In genomic region chr15:40328711-40329240, GRCh38 we compare ENCODE assay signal across 19 cellular contexts. TPM values are rescaled to one million over a fixed set of nuclear protein-coding genes. Genes with fewer than 3 reads are reported as not detected.
A peak's percentile ranks its signal among the peaks of the same experiment; 100 is the strongest.
DNase-seq lines count a peak whose midpoint lies in the region; ATAC-seq and TF ChIP-seq lines count a peak whose summit lies in the region.
"Had no signal": no experiment of that assay in that cellular context is flagged by ENCODE, and none has a peak within 500 bp of the region (broad histone marks: within the 10 kb centered on the region; RNA-seq: fewer than 3 reads in every experiment).

No MANE protein-coding gene starts in this region.

- in situ Hi-C loops in transverse colon (cut with MboI; ENCODE audit: low pct_ligation_motif_present in 1 of 4, low pct_unique_long_range_greater_than_20kb in 1 of 4, low sequenced_read_pairs in 3 of 4) = no loop called here

- H3K4me3 ChIP-seq in cardiac muscle cell (peak overlapping the region; percentile 92), heart right ventricle (no peak overlapping the region), ascending aorta (peak overlapping the region in 1 of 2 donors; percentile 82), mesodermal cell (ENCODE audit: extremely low read depth, insufficient read depth, low read length, poor library complexity, severe bottlenecking) (no peak overlapping the region), transverse colon (no peak overlapping the region)
- H3K4me3 ChIP-seq: body of pancreas had no signal

- intact Hi-C loops in heart right ventricle (cut with DNase I) (loop anchor here in 1 of 10 donors (10.0 kb wide), 1 partner anchor 46 kb away; no protein-coding TSS in a partner anchor), ascending aorta (cut with DNase I) (no loop called here), transverse colon (cut with DNase I; ENCODE audit: low total_unique reads) (loop anchor here (10.0 kb wide), 1 partner anchor 224 kb away; the partner anchor contains the start of gene BMF)

- H3K27ac ChIP-seq in cardiac muscle cell (peak overlapping the region; percentile 99), heart right ventricle (peak overlapping the region in 5 of 10 donors; percentile 4 to 91 (median 44)), ascending aorta (peak overlapping the region; percentile 98 to 99), mesodermal cell (ENCODE audit: low read depth, low read length, severe bottlenecking) (peak overlapping the region; percentile 47), transverse colon (peak overlapping the region; percentile 95 to 98 (median 96)), foreskin keratinocyte (no peak overlapping the region)
- H3K27ac ChIP-seq: body of pancreas had no signal

- ATAC-seq in heart right ventricle (no peak), HG02852 (IDR thresholded peaks at IDR 0.05; ENCODE audit: unreplicated experiment) (no peak), GM21786 (IDR thresholded peaks at IDR 0.05; ENCODE audit: unreplicated experiment) (no peak), foreskin keratinocyte (no peak)
- ATAC-seq: body of pancreas had no signal

- 78 to 80% methylated on average over 6 of the region's 6 CpGs for WGBS in heart right ventricle, 2 donors
- 89 to 92% methylated on average over 5 to 6 of the region's 6 CpGs for WGBS in mesodermal cell (ENCODE audit: insufficient coverage in 2 of 2), 2 experiments
- 66 to 74% methylated on average over 3 to 6 of the region's 6 CpGs for WGBS in transverse colon (ENCODE audit: low coverage in 1 of 2), 2 donors

- H3K36me3 ChIP-seq in cardiac muscle cell (peaks cover 6% of the 10 kb centered on the region), heart right ventricle (peaks cover 0 to 12% (median 0%) of the 10 kb centered on the region in 9 donors), ascending aorta (peaks cover 0 to 7% of the 10 kb centered on the region in 2 donors), mesodermal cell (ENCODE audit: control insufficient read depth, insufficient read depth, low read length) (peaks cover 24% of the 10 kb centered on the region), transverse colon (no peaks in the 10 kb centered on the region)

- no peaks in the 10 kb centered on the region for H3K27me3 ChIP-seq in cardiac muscle cell
- no peaks in the 10 kb centered on the region for H3K27me3 ChIP-seq in heart right ventricle
- no peaks in the 10 kb centered on the region for H3K27me3 ChIP-seq in ascending aorta
- no peaks in the 10 kb centered on the region for H3K27me3 ChIP-seq in transverse colon
- no peaks in the 10 kb centered on the region for H3K27me3 ChIP-seq in foreskin keratinocyte
- H3K27me3 ChIP-seq: body of pancreas had no signal

- no peak for TF ChIP-seq POLR2A in transverse colon (IDR thresholded peaks at IDR 0.05)

- peaks cover 76% of the 10 kb centered on the region for H3K4me1 ChIP-seq in cardiac muscle cell (ENCODE audit: low read depth)
- H3K4me1 ChIP-seq in heart right ventricle = peaks cover 6 to 94% (median 73%) of the 10 kb centered on the region in 9 donors
- H3K4me1 ChIP-seq in ascending aorta = peaks cover 39 to 71% of the 10 kb centered on the region in 2 donors
- peaks cover 56% of the 10 kb centered on the region for H3K4me1 ChIP-seq in mesodermal cell (ENCODE audit: control insufficient read depth, insufficient read depth, low read length, poor library complexity, severe bottlenecking)
- H3K4me1 ChIP-seq in transverse colon = peaks cover 18 to 78% (median 29%) of the 10 kb centered on the region in 4 donors
- peaks cover 14% of the 10 kb centered on the region for H3K4me1 ChIP-seq in foreskin keratinocyte

- DNase-seq in cardiac muscle cell (ENCODE audit: low read depth in 1 of 2, low spot score in 1 of 2) (no peak), heart right ventricle (no peak), ascending aorta (ENCODE audit: low spot score in 2 of 2) (no peak), transverse colon (no peak), foreskin keratinocyte (no peak)
- DNase-seq: activated gamma-delta T cell; body of pancreas; COR-L47; effector memory CD4-positive, alpha-beta T cell; GF-D8; islet precursor cell; NCI-H1092; NCI-H226 had no signal

- H3K9me3 ChIP-seq in cardiac muscle cell (ENCODE audit: low read depth) (no peaks in the 10 kb centered on the region), heart right ventricle (no peaks in the 10 kb centered on the region), ascending aorta (no peaks in the 10 kb centered on the region), mesodermal cell (ENCODE audit: control insufficient read depth, low read length) (no peaks in the 10 kb centered on the region), transverse colon (no peaks in the 10 kb centered on the region)
- H3K9me3 ChIP-seq: body of pancreas had no signal

- no peak for TF ChIP-seq EP300 in transverse colon (IDR thresholded peaks at IDR 0.05; ENCODE audit: low read depth)

- TF ChIP-seq CTCF in cardiac muscle cell (IDR thresholded peaks at IDR 0.05; ENCODE audit: low read depth, low read length) (no peak), heart right ventricle (IDR thresholded peaks at IDR 0.05) (no peak), ascending aorta (IDR thresholded peaks at IDR 0.05) (no peak), transverse colon (IDR thresholded peaks at IDR 0.05) (no peak), foreskin keratinocyte (conservative IDR thresholded peaks at IDR 0.05) (no peak)

RNA-seq across cellular contexts. Expression of gene INAFM2, which starts 5.3 kb away (rescaled TPM):
- total RNA-seq in cardiac muscle cell (133 and 217 TPM in 2 replicates), heart right ventricle (10 to 100 TPM; 32.5 to 63.9 (median 40.9) TPM), ascending aorta (69.8 TPM), transverse colon (10 to 100 TPM; 14.5 to 62.1 (median 19.4) TPM), foreskin keratinocyte (15.0 and 17.8 TPM in 2 replicates)
- polyA plus RNA-seq in cardiac muscle cell (186 and 330 TPM in 2 replicates), heart right ventricle (10 to 100 TPM; 19.8 to 56.1 TPM), foreskin keratinocyte (16.2 and 19.1 TPM in 2 replicates)
- polyA plus RNA-seq in mesodermal cell (2013, experiment 1 of 2) = 23.6 TPM
- 24.0 TPM for polyA plus RNA-seq in mesodermal cell (2013, experiment 2 of 2)

RNA-seq across cellular contexts. Expression of gene CCDC9B, which starts 12.0 kb away (rescaled TPM):
- 8.2 and 9.6 TPM in 2 replicates for total RNA-seq in cardiac muscle cell
- 12.5 and 14.6 TPM in 2 replicates for polyA plus RNA-seq in cardiac muscle cell
- 100 to 1,000 TPM; 113 to 190 (median 151) TPM for total RNA-seq in heart right ventricle
- polyA plus RNA-seq in heart right ventricle = 10 to 100 TPM; 13.0 to 97.4 TPM
- 55.8 TPM for total RNA-seq in ascending aorta
- polyA plus RNA-seq in mesodermal cell (2013, experiment 1 of 2) = 0.48 TPM
- polyA plus RNA-seq in mesodermal cell (2013, experiment 2 of 2) = 0.46 TPM
- 10 to 100 TPM; 22.0 to 49.4 (median 36.9) TPM for total RNA-seq in transverse colon
- total RNA-seq in foreskin keratinocyte = 48.7 and 61.7 TPM in 2 replicates
- polyA plus RNA-seq in foreskin keratinocyte = 21.3 and 25.0 TPM in 2 replicates

RNA-seq across cellular contexts. Expression of gene PLCB2, which starts 21.0 kb away (rescaled TPM):
- total RNA-seq in cardiac muscle cell (16.9 and 41.2 TPM in 2 replicates), heart right ventricle (10 to 100 TPM in 2 of 10 donors, 1 to 10 TPM in 8; 1.2 to 24.4 (median 4.9) TPM), ascending aorta (6.9 TPM), transverse colon (100 to 1,000 TPM in 1 of 4 donors, 10 to 100 TPM in 2, 1 to 10 TPM in 1; 5.5 to 143 (median 12.0) TPM), foreskin keratinocyte (1.5 and 1.7 TPM in 2 replicates)
- polyA plus RNA-seq in cardiac muscle cell (28.3 and 45.9 TPM in 2 replicates), heart right ventricle (10 to 100 TPM in 1 of 2 donors, 1 to 10 TPM in 1; 4.2 to 14.6 TPM), foreskin keratinocyte (1.6 and 2.2 TPM in 2 replicates)
- 32.5 TPM for polyA plus RNA-seq in mesodermal cell (2013, experiment 1 of 2)
- 19.1 TPM for polyA plus RNA-seq in mesodermal cell (2013, experiment 2 of 2)
- total RNA-seq: renal cortical epithelial cell had no signal

RNA-seq across cellular contexts. Expression of gene PHGR1, which starts 22.1 kb away (rescaled TPM):
- not detected in 2 replicates for total RNA-seq in cardiac muscle cell
- polyA plus RNA-seq in cardiac muscle cell = not detected in 2 replicates
- total RNA-seq in heart right ventricle = not detected
- not detected for polyA plus RNA-seq in heart right ventricle
- total RNA-seq in ascending aorta = not detected
- polyA plus RNA-seq in mesodermal cell (2013, experiment 1 of 2) = not detected
- polyA plus RNA-seq in mesodermal cell (2013, experiment 2 of 2) = not detected
- total RNA-seq in transverse colon = 1,000 to 10,000 TPM; 2,387 to 4,992 (median 3,189) TPM
- not detected in 2 replicates for total RNA-seq in foreskin keratinocyte
- not detected in 2 replicates for polyA plus RNA-seq in foreskin keratinocyte
- total RNA-seq: body of pancreas, frontal cortex, renal cortical epithelial cell, urinary bladder had no signal

RNA-seq across cellular contexts. Expression of gene DISP2, which starts 29.2 kb away (rescaled TPM):
- total RNA-seq in cardiac muscle cell (0.15 and 0.21 TPM in 2 replicates), heart right ventricle (1 to 10 TPM in 2 of 10 donors, under 1 TPM in 8; 0.08 to 1.3 (median 0.71) TPM), ascending aorta (0.32 TPM), transverse colon (10 to 100 TPM in 2 of 4 donors, 1 to 10 TPM in 2; 8.6 to 12.9 (median 10.9) TPM), foreskin keratinocyte (0.65 and 1.5 TPM in 2 replicates)
- polyA plus RNA-seq in cardiac muscle cell (0.05 TPM in 1 of 2 replicates, not detected in the other), heart right ventricle (1 to 10 TPM in 1 of 2 donors, under 1 TPM in 1; 0.16 to 2.7 TPM), foreskin keratinocyte (1.9 and 6.6 TPM in 2 replicates)
- polyA plus RNA-seq in mesodermal cell (2013, experiment 1 of 2) = 0.77 TPM
- polyA plus RNA-seq in mesodermal cell (2013, experiment 2 of 2) = 1.8 TPM
